ENCODE assay signal across 35 cellular contexts in the genomic region with DNA sequence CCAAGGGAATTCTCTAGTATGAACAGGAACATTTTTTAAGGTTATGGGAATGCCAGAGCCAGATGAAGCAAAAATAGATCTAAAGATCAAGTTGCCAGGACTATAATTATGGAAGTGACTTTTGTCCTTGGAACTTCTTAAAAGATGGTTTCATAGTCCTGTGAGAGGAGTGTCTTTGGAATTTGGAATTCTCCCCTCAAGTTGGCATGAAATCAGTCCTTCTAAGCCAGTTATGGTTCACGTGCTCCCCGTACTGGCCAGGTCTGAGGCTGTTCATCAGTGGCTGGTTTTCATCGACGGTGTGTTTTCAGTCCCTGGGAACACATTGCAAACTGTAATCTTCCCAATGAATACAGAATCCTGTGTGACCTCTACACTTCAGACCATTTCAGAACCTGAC.
"Had no signal": no experiment of that assay in that cellular context is flagged by ENCODE, and none has a peak within 500 bp of the region (broad histone marks: within the 10 kb centered on the region; RNA-seq: fewer than 3 reads in every experiment).

No MANE protein-coding gene starts in this region.

- H3K27ac ChIP-seq: adrenal gland, body of pancreas, brain microvascular endothelial cell, breast epithelium, VCaP had no signal

- H3K9me3 Mint-ChIP-seq: activated CD8-positive, alpha-beta T cell treated with anti-CD3 and anti-CD28 coated beads for 36 hours; activated T-cell treated with anti-CD3 and anti-CD28 coated beads, Interleukin-2, amount 50 U/mL, for 4 hours; activated T-helper 1 cell treated with anti-CD3 and anti-CD28 coated beads, Interleukin-12 subunit alpha, Interleukin-12 subunit beta, Interleukin-2, Interleukin-4 antibody, amounts not matched to agents 30 ng/mL and 10 ng/mL and 1 ng/mL, durations not matched to agents 14 hours and 24 hours and 36 hours had no signal

- DNase-seq: activated B cell treated with CpG ODN at 0.5 μM for 24 hours; activated CD4-positive, alpha-beta memory T cell treated with anti-CD3 and anti-CD28 coated beads for 36 hours; activated CD4-positive, alpha-beta T cell treated with anti-CD3 and anti-CD28 coated beads for 4 hours; activated CD4-positive, alpha-beta T cell treated with anti-CD3 and anti-CD28 coated beads, Interleukin-2, amount 10 ng/mL, durations not matched to agents 24 days and 14 days; activated CD4-positive, alpha-beta T cell treated with anti-CD3 and anti-CD28 coated beads, Interleukin-2, amount 50 U/mL, for 1 hour; activated CD4-positive, alpha-beta T cell treated with anti-CD3 and anti-CD28 coated beads, Interleukin-2, amount 50 U/mL, for 4 hours; activated CD4-positive, CD25-positive, alpha-beta regulatory T cell treated with anti-CD3 and anti-CD28 coated beads, Interleukin-2, amount 50 U/mL, for 72 hours; activated CD8-positive, alpha-beta memory T cell treated with anti-CD3 and anti-CD28 coated beads, Interleukin-2, amount 50 U/mL, for 4 hours; activated CD8-positive, alpha-beta T cell treated with anti-CD3 and anti-CD28 coated beads for 36 hours; activated effector memory CD4-positive, alpha-beta T cell treated with anti-CD3 and anti-CD28 coated beads, Interleukin-2, amount 50 U/mL, for 16 hours; activated gamma-delta T cell treated with Interleukin-2 at 50 U/mL for 16 hours; activated naive CD4-positive, alpha-beta T cell; activated naive CD4-positive, alpha-beta T cell treated with anti-CD3 and anti-CD28 coated beads for 36 hours; activated naive CD4-positive, alpha-beta T cell treated with anti-CD3 and anti-CD28 coated beads, Interleukin-2, amount 50 U/mL, for 16 hours; activated naive CD8-positive, alpha-beta T cell treated with anti-CD3 and anti-CD28 coated beads for 36 hours; activated T-cell treated with anti-CD3 and anti-CD28 coated beads for 4 hours; activated T-cell treated with anti-CD3 and anti-CD28 coated beads, Interleukin-2, amount 50 U/mL, for 1 hour; activated T-cell treated with anti-CD3 and anti-CD28 coated beads, Interleukin-2, amount 50 U/mL, for 4 hours; activated T-cell treated with anti-CD3 and anti-CD28 coated beads, Interleukin-2, amount 50 U/mL, for 72 hours; adrenal gland; amniotic stem cell; aorta; body of pancreas; brain microvascular endothelial cell; central memory CD4-positive, alpha-beta T cell; T-helper 1 cell; T-helper 2 cell; T-helper 9 cell had no signal

- H3K36me3 ChIP-seq: adrenal gland, brain microvascular endothelial cell, breast epithelium had no signal

- ATAC-seq: activated CD8-positive, alpha-beta T cell treated with anti-CD3 and anti-CD28 coated beads for 36 hours; activated naive CD4-positive, alpha-beta T cell treated with anti-CD3 and anti-CD28 coated beads, Interleukin-2, amount 50 U/mL, for 72 hours; activated T-cell treated with anti-CD3 and anti-CD28 coated beads, Interleukin-2, amount 50 U/mL, for 4 hours; activated T-cell treated with anti-CD3 and anti-CD28 coated beads, Interleukin-2, amount 50 U/mL, for 72 hours; activated T-helper 17 cell treated with anti-CD3 and anti-CD28 coated beads, Interleukin-2, amount 50 U/mL, for 72 hours; body of pancreas had no signal

- H3K27me3 ChIP-seq: adrenal gland, body of pancreas, brain microvascular endothelial cell, breast epithelium had no signal

- H3K27ac Mint-ChIP-seq: activated B cell treated with CpG ODN at 0.5 μM for 24 hours; activated CD4-positive, alpha-beta memory T cell treated with anti-CD3 and anti-CD28 coated beads for 36 hours; activated CD4-positive, alpha-beta T cell treated with anti-CD3 and anti-CD28 coated beads, Interleukin-2, amount 10 ng/mL, durations not matched to agents 24 days and 14 days; activated CD8-positive, alpha-beta T cell treated with anti-CD3 and anti-CD28 coated beads for 36 hours; activated naive CD4-positive, alpha-beta T cell treated with anti-CD3 and anti-CD28 coated beads for 36 hours; activated naive CD4-positive, alpha-beta T cell treated with anti-CD3 and anti-CD28 coated beads, Interleukin-2, amount 50 U/mL, for 72 hours; activated naive CD8-positive, alpha-beta T cell treated with anti-CD3 and anti-CD28 coated beads for 36 hours; activated T-cell treated with anti-CD3 and anti-CD28 coated beads, Interleukin-2, amount 50 U/mL, for 72 hours; activated T-helper 1 cell treated with anti-CD3 and anti-CD28 coated beads, Interleukin-12 subunit alpha, Interleukin-12 subunit beta, Interleukin-2, Interleukin-4 antibody, amounts not matched to agents 30 ng/mL and 10 ng/mL and 1 ng/mL, durations not matched to agents 14 hours and 24 hours and 36 hours; activated T-helper 17 cell treated with anti-CD3 and anti-CD28 coated beads, Interleukin-2, amount 50 U/mL, for 72 hours; T-helper 1 cell treated with Interleukin-12 subunit alpha and Interleukin-12 subunit beta and Interleukin-4 antibody, amounts not matched to agents 30 μg/mL and 1 μg/mL, for 36 hours; T-helper 2 cell treated with Interferon-gamma antibody and Interleukin-4, amounts not matched to agents 5 μg/mL and 100 μg/mL, for 36 hours had no signal

- H3K9me3 ChIP-seq: adrenal gland, body of pancreas had no signal

- H3K36me3 Mint-ChIP-seq: activated CD4-positive, alpha-beta memory T cell treated with anti-CD3 and anti-CD28 coated beads for 36 hours had no signal

- H3K4me3 Mint-ChIP-seq: activated B cell treated with CpG ODN at 0.5 μM for 24 hours; activated CD4-positive, alpha-beta memory T cell treated with anti-CD3 and anti-CD28 coated beads for 36 hours; activated CD4-positive, alpha-beta T cell treated with anti-CD3 and anti-CD28 coated beads, Interleukin-2, amount 10 ng/mL, durations not matched to agents 24 days and 14 days; activated CD8-positive, alpha-beta T cell treated with anti-CD3 and anti-CD28 coated beads for 36 hours; activated naive CD4-positive, alpha-beta T cell treated with anti-CD3 and anti-CD28 coated beads for 36 hours; activated naive CD8-positive, alpha-beta T cell treated with anti-CD3 and anti-CD28 coated beads for 36 hours; activated T-cell treated with anti-CD3 and anti-CD28 coated beads, Interleukin-2, amount 50 U/mL, for 4 hours; activated T-cell treated with anti-CD3 and anti-CD28 coated beads, Interleukin-2, amount 50 U/mL, for 72 hours; activated T-helper 1 cell treated with anti-CD3 and anti-CD28 coated beads, Interleukin-12 subunit alpha, Interleukin-12 subunit beta, Interleukin-2, Interleukin-4 antibody, amounts not matched to agents 30 ng/mL and 10 ng/mL and 1 ng/mL, durations not matched to agents 14 hours and 24 hours and 36 hours; activated T-helper 17 cell treated with anti-CD3 and anti-CD28 coated beads, Interleukin-2, amount 50 U/mL, for 72 hours; T-helper 1 cell treated with Interleukin-12 subunit alpha and Interleukin-12 subunit beta and Interleukin-4 antibody, amounts not matched to agents 30 μg/mL and 1 μg/mL, for 36 hours; T-helper 2 cell treated with Interferon-gamma antibody and Interleukin-4, amounts not matched to agents 5 μg/mL and 100 μg/mL, for 36 hours had no signal

- H3K4me3 ChIP-seq: adrenal gland, body of pancreas, breast epithelium had no signal

- H3K4me1 ChIP-seq: adrenal gland, body of pancreas, breast epithelium had no signal

- H3K4me1 Mint-ChIP-seq: activated B cell treated with CpG ODN at 0.5 μM for 24 hours; activated CD4-positive, alpha-beta T cell treated with anti-CD3 and anti-CD28 coated beads, Interleukin-2, amount 10 ng/mL, durations not matched to agents 24 days and 14 days; activated naive CD8-positive, alpha-beta T cell treated with anti-CD3 and anti-CD28 coated beads for 36 hours; activated T-helper 17 cell treated with anti-CD3 and anti-CD28 coated beads, Interleukin-2, amount 50 U/mL, for 72 hours had no signal
